Comparison of ENCODE assay signal across 19 cellular contexts in the genomic region with DNA sequence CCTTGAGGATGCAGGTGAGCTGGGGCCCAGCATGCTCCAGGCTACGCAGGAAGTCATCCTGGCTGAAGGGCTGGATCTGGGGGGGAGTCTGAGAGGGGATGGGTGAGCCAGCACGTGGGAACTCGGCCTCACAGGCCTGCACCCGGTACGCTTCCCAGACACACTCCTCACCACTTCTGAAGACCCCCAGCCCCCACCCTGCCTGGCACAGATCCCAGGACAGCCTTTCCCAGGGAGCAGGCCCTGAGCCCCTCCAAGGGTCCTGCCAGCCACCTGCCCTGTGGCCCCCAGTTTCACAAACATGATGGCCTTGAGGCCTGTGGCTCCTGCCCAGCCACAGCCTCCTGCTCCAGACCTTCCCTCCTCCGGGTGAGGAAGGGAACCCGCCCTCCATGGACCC. TPM values are rescaled to one million over a fixed set of nuclear protein-coding genes. Genes with fewer than 3 reads are reported as not detected.
DNase-seq lines count a peak whose midpoint lies in the region; ATAC-seq, FAIRE-seq and TF ChIP-seq lines count a peak whose summit lies in the region.
"Had no signal": no experiment of that assay in that cellular context is flagged by ENCODE, and none has a peak within 500 bp of the region (broad histone marks: within the 10 kb centered on the region; RNA-seq: fewer than 3 reads in every experiment).

No MANE protein-coding gene starts in this region.

- no peak overlapping the region for H2BK5ac ChIP-seq in H1 (ENCODE audit: low read depth, low read length)

- POLR2A ChIA-PET in H1 (lab: Charles Lee; ENCODE audit: partially characterized antibody) = interaction anchor here (1.3 kb wide), 1 partner anchor 20 kb away, joined by 3 read pairs; no protein-coding TSS in a partner anchor

- no peak overlapping the region for H4K5ac ChIP-seq in H1 (ENCODE audit: insufficient read length, low read depth, low read length)

- H3K27ac ChIP-seq in BLaER1 = peak overlapping the region; percentile 77
- H3K27ac ChIP-seq in H1 (ENCODE audit: low read depth, low read length) = no peak overlapping the region
- H3K27ac ChIP-seq in osteoblast (ENCODE audit: low read depth, low read length) = no peak overlapping the region
- H3K27ac ChIP-seq: A549 had no signal

- peaks cover 19% of the 10 kb centered on the region; the same call in 1 of the 2 replicates for H4K20me1 ChIP-seq in BLaER1
- no peaks in the 10 kb centered on the region for H4K20me1 ChIP-seq in H1 (replicated peaks in 1 of 2; ENCODE audit: control insufficient read depth in 1 of 2, insufficient read depth in 2 of 2, low read length in 2 of 2)
- H4K20me1 ChIP-seq in osteoblast (ENCODE audit: insufficient read depth, low read length) = no peaks in the 10 kb centered on the region

- H3K4ac ChIP-seq in H1 (replicated peaks; ENCODE audit: insufficient read length, low read depth, low read length) = no peak overlapping the region

- H2AFZ ChIP-seq in H1 (ENCODE audit: low read length) (no peak overlapping the region), osteoblast (ENCODE audit: low read length) (no peak overlapping the region)

- no peak overlapping the region for H3K4me3 Mint-ChIP-seq in T-helper 17 cell

- no peak overlapping the region for H2BK120ac ChIP-seq in H1 (replicated peaks; ENCODE audit: low read depth, low read length)

- no peak overlapping the region for H3K56ac ChIP-seq in H1 (replicated peaks; ENCODE audit: insufficient read length, low read depth, low read length)

- TF ChIP-seq RAD21 in H1 (IDR thresholded peaks at IDR 0.05 in 1 of 2, conservative IDR thresholded peaks at IDR 0.05 in 1 of 2; ENCODE audit: low read depth in 2 of 2, low read length in 2 of 2) = no peak

- no peak overlapping the region for H3K27ac Mint-ChIP-seq in T-helper 17 cell

- H4K8ac ChIP-seq in H1 (ENCODE audit: extremely low read depth, insufficient read depth, low read length) = peak overlapping the region; percentile 51; the same call in 1 of the 2 replicates

- H3K4me1 ChIP-seq in BLaER1 (peaks cover 96% of the 10 kb centered on the region), H1 (replicated peaks in 1 of 4; ENCODE audit: control insufficient read depth in 3 of 4, insufficient read depth in 4 of 4, low read length in 3 of 4) (peaks cover 0 to 13% (median 8%) of the 10 kb centered on the region in 4 experiments; a peak in 3 of 7 replicates), osteoblast (ENCODE audit: insufficient read depth, low read length) (peaks cover 16% of the 10 kb centered on the region)

- no peak for FAIRE-seq in H1 (lab: Jason Lieb, UNC)
- FAIRE-seq: A549 had no signal

- H2BK12ac ChIP-seq in H1 (ENCODE audit: low read depth, low read length) = no peak overlapping the region

- peaks cover 10% of the 10 kb centered on the region for H3K4me1 Mint-ChIP-seq in T-helper 17 cell

- H3K18ac ChIP-seq in H1 (ENCODE audit: extremely low read depth, low read length) = no peak overlapping the region

- no peak overlapping the region for H3K14ac ChIP-seq in H1 (ENCODE audit: insufficient read length)

- H2BK15ac ChIP-seq in H1 (ENCODE audit: low read length) = no peak overlapping the region

- H2BK20ac ChIP-seq in H1 (ENCODE audit: low read length) = no peak overlapping the region

- no peak overlapping the region for H2AK5ac ChIP-seq in H1 (ENCODE audit: low read depth, low read length)

- H3K23me2 ChIP-seq in H1 (ENCODE audit: low read depth, low read length) = no peaks in the 10 kb centered on the region; the same call in 1 of the 2 replicates

- ATAC-seq in GM19452 (IDR thresholded peaks at IDR 0.05; ENCODE audit: unreplicated experiment) (no peak), GM21717 (IDR thresholded peaks at IDR 0.05; ENCODE audit: unreplicated experiment) (no peak), T-helper 17 cell (no peak)
- ATAC-seq: A549 had no signal

- peak overlapping the region; percentile 61; the same call in 1 of the 2 replicates for H3K9ac ChIP-seq in BLaER1
- no peak overlapping the region for H3K9ac ChIP-seq in H1 (replicated peaks in 1 of 4; ENCODE audit: extremely low read depth in 1 of 4, low read depth in 3 of 4, low read length in 3 of 4)

- H3K23ac ChIP-seq in H1 (ENCODE audit: insufficient read length) = no peak overlapping the region

- H3K4me2 ChIP-seq in BLaER1 (peak overlapping the region; percentile 100), H1 (ENCODE audit: insufficient read depth in 1 of 2, low read depth in 2 of 2, low read length in 2 of 2) (no peak overlapping the region), osteoblast (ENCODE audit: insufficient read depth, low read length) (no peak overlapping the region)
- H3K4me2 ChIP-seq: A549 had no signal

- H3K4me3 ChIP-seq in BLaER1 (peak overlapping the region; percentile 51), GM06990 (replicated peaks; ENCODE audit: low read depth, low read length) (peak overlapping the region; percentile 27), H1 (ENCODE audit: extremely low read depth in 1 of 4, insufficient read depth in 2 of 4, low read depth in 3 of 4, low read length in 4 of 4) (no peak overlapping the region), osteoblast (ENCODE audit: insufficient read depth, low read length) (no peak overlapping the region)
- H3K4me3 ChIP-seq: A549, MG63 had no signal

- H3K9me3 ChIP-seq in BLaER1 (no peaks in the 10 kb centered on the region), H1 (ENCODE audit: insufficient read depth in 2 of 2, low read depth in 1 of 2, low read length in 1 of 2) (no peaks in the 10 kb centered on the region; a peak in 1 of 4 replicates), osteoblast (ENCODE audit: low read depth, low read length) (no peaks in the 10 kb centered on the region), T-helper 17 cell (ENCODE audit: control insufficient read depth, low read length, poor library complexity, severe bottlenecking) (no peaks in the 10 kb centered on the region)
- H3K9me3 ChIP-seq: A549, MG63 had no signal

- TF ChIP-seq POLR2A in H1 (IDR thresholded peaks at IDR 0.05; ENCODE audit: control extremely low read depth in 1 of 2, low read depth in 2 of 2, low read length in 2 of 2) = no peak

- no peaks in the 10 kb centered on the region for H3K79me2 ChIP-seq in H1 (ENCODE audit: control insufficient read depth in 1 of 2, insufficient read depth in 2 of 2, low read length in 2 of 2)
- no peaks in the 10 kb centered on the region for H3K79me2 ChIP-seq in osteoblast (ENCODE audit: insufficient read depth, low read length)

- H3K36me3 ChIP-seq in BLaER1 = no peaks in the 10 kb centered on the region
- H3K36me3 ChIP-seq in GM06990 (ENCODE audit: control insufficient read depth, insufficient read depth, low read length) = peaks cover 2% of the 10 kb centered on the region
- H3K36me3 ChIP-seq in H1 (ENCODE audit: control insufficient read depth in 2 of 4, insufficient read depth in 4 of 4, low read length in 3 of 4) = no peaks in the 10 kb centered on the region
- H3K36me3 ChIP-seq in osteoblast (ENCODE audit: insufficient read depth, low read length) = no peaks in the 10 kb centered on the region
- H3K36me3 ChIP-seq: MG63 had no signal

- DNase-seq in GM06990 (ENCODE audit: extremely low read depth, insufficient read length) (peak; percentile 5), H1 (ENCODE audit: low read depth in 1 of 2, low spot score in 2 of 2) (no peak), osteoblast (ENCODE audit: insufficient read length, low spot score, missing footprints) (peak; percentile 36), T-helper 17 cell (no peak)
- DNase-seq: AML-193; CD4-positive, CD25-positive, alpha-beta regulatory T cell; IMR-90; KG1; MG63; NCI-H1105 treated with DMSO at 0.1 percent for 48 hours; NCI-H2029 treated with DMSO at 0.1 percent for 48 hours; NCI-H446 treated with DMSO at 0.1 percent for 48 hours; NCI-H526; NCI-H82; SHP77 had no signal

- H4K91ac ChIP-seq in H1 (replicated peaks; ENCODE audit: insufficient read length, low read length) = no peak overlapping the region

- TF ChIP-seq CTCF in GM06990 (IDR thresholded peaks at IDR 0.05; ENCODE audit: insufficient read depth, low read length, poor library complexity, severe bottlenecking) (no peak), H1 (IDR thresholded peaks at IDR 0.05; ENCODE audit: control extremely low read depth in 1 of 3, insufficient read depth in 1 of 3, low read depth in 1 of 3, low read length in 3 of 3) (no peak), osteoblast (IDR thresholded peaks at IDR 0.05; ENCODE audit: extremely low read depth, low read depth, low read length) (no peak)

- CTCF ChIA-PET in H1 (lab: Charles Lee; ENCODE audit: partially characterized antibody) = interaction anchor here (0.6 to 1.7 kb wide), 5 partner anchors 9 to 307 kb away, joined by 3 to 6 read pairs (median 4); no protein-coding TSS in a partner anchor

- no peaks in the 10 kb centered on the region for H3K27me3 Mint-ChIP-seq in T-helper 17 cell

- 84% methylated on average over 5 of the region's 7 CpGs; no CpG with 5 or more reads in 1 of the 2 experiments for WGBS in H1 (ENCODE audit: extremely low coverage in 1 of 2, insufficient coverage in 1 of 2, insufficient read length in 1 of 2, insufficient replicate concordance in 2 of 2, low coverage in 1 of 2, low lambda C conversion rate in 2 of 2, missing lambda C conversion rate in 1 of 2), 2 experiments

- H3K27me3 ChIP-seq in BLaER1 (no peaks in the 10 kb centered on the region), GM06990 (replicated peaks; ENCODE audit: control insufficient read depth, insufficient read depth, low read length) (no peaks in the 10 kb centered on the region), H1 (replicated peaks in 1 of 4; ENCODE audit: control insufficient read depth in 3 of 4, extremely low read depth in 1 of 4, insufficient read depth in 3 of 4, low read length in 3 of 4) (no peaks in the 10 kb centered on the region; a peak in 1 of 7 replicates), osteoblast (ENCODE audit: insufficient read depth, low read length) (no peaks in the 10 kb centered on the region)
- H3K27me3 ChIP-seq: MG63 had no signal

- H3K79me1 ChIP-seq in H1 (ENCODE audit: low read depth, low read length) = no peaks in the 10 kb centered on the region

- no peaks in the 10 kb centered on the region for H3K36me3 Mint-ChIP-seq in T-helper 17 cell (ENCODE audit: low read depth)
- H3K36me3 Mint-ChIP-seq: CD4-positive, CD25-positive, alpha-beta regulatory T cell had no signal

- TF ChIP-seq EP300 in H1 (IDR thresholded peaks at IDR 0.05; ENCODE audit: borderline replicate concordance in 1 of 2, low read depth in 2 of 2, low read length in 2 of 2) = no peak

RNA-seq across cellular contexts. Expression of gene PLXNB2, which starts 5.6 kb away (rescaled TPM):
- 92.8 and 106 TPM in 2 replicates for total RNA-seq in H1 (2021; fragmentation: NEBNext Ultra II Directional; extraction: Animal tissue kit (Norgen Biotek cat#: 25700))
- 58.3 and 83.3 TPM in 2 replicates for polyA plus RNA-seq in H1 (2011; rRNA removed)
- polyA plus RNA-seq in H1 (2011; cell fraction: cytosol; rRNA removed) = 58.5 TPM
- 226 TPM for polyA plus RNA-seq in H1 (2011; cell fraction: nucleus; rRNA removed)
- 63.1 to 97.9 TPM (median 90.3 TPM) in 4 replicates for polyA plus RNA-seq in H1 (2012, experiment 1 of 2)
- polyA plus RNA-seq in H1 (2012, experiment 2 of 2) = 97.7 TPM
- 115 TPM for polyA plus RNA-seq in H1 (2013, experiment 1 of 2)
- 92.5 TPM for polyA plus RNA-seq in H1 (2013, experiment 2 of 2)
- 71.0 and 71.3 TPM in 2 replicates for polyA minus RNA-seq in H1 (2011; rRNA and poly(A)+ RNA removed)
- polyA minus RNA-seq in H1 (2011; cell fraction: cytosol; rRNA and poly(A)+ RNA removed) = 70.6 TPM
- 62.9 TPM for polyA minus RNA-seq in H1 (2011; cell fraction: nucleus; rRNA and poly(A)+ RNA removed)
- 166 and 209 TPM in 2 replicates for total RNA-seq in osteoblast
- 1 to 10 TPM; 3.0 to 7.6 TPM for total RNA-seq in T-helper 17 cell

RNA-seq across cellular contexts. Expression of gene DENND6B, which starts 13.8 kb away (rescaled TPM):
- total RNA-seq in H1 (2021; fragmentation: NEBNext Ultra II Directional; extraction: Animal tissue kit (Norgen Biotek cat#: 25700)) = 1.1 TPM in 2 replicates
- 1.9 and 3.6 TPM in 2 replicates for polyA plus RNA-seq in H1 (2011; rRNA removed)
- 2.0 TPM for polyA plus RNA-seq in H1 (2011; cell fraction: cytosol; rRNA removed)
- 13.0 TPM for polyA plus RNA-seq in H1 (2011; cell fraction: nucleus; rRNA removed)
- 0.58 to 2.1 TPM (median 1.6 TPM) in 4 replicates for polyA plus RNA-seq in H1 (2012, experiment 1 of 2)
- polyA plus RNA-seq in H1 (2012, experiment 2 of 2) = 0.84 TPM
- 0.75 TPM for polyA plus RNA-seq in H1 (2013, experiment 1 of 2)
- 0.75 TPM for polyA plus RNA-seq in H1 (2013, experiment 2 of 2)
- 0.32 and 0.50 TPM in 2 replicates for polyA minus RNA-seq in H1 (2011; rRNA and poly(A)+ RNA removed)
- polyA minus RNA-seq in H1 (2011; cell fraction: cytosol; rRNA and poly(A)+ RNA removed) = 1.2 TPM
- polyA minus RNA-seq in H1 (2011; cell fraction: nucleus; rRNA and poly(A)+ RNA removed) = 1.4 TPM
- total RNA-seq in osteoblast = 5.9 and 6.5 TPM in 2 replicates
- 1 to 10 TPM; 1.8 to 2.2 TPM for total RNA-seq in T-helper 17 cell

RNA-seq across cellular contexts. Expression of gene PPP6R2, which starts 30.1 kb away (rescaled TPM):
- 32.2 and 32.3 TPM in 2 replicates for total RNA-seq in H1 (2021; fragmentation: NEBNext Ultra II Directional; extraction: Animal tissue kit (Norgen Biotek cat#: 25700))
- polyA plus RNA-seq in H1 (2011; rRNA removed) = 25.0 and 33.1 TPM in 2 replicates
- 34.4 TPM for polyA plus RNA-seq in H1 (2011; cell fraction: cytosol; rRNA removed)
- polyA plus RNA-seq in H1 (2011; cell fraction: nucleus; rRNA removed) = 140 TPM
- polyA plus RNA-seq in H1 (2012, experiment 1 of 2) = 24.5 to 41.1 TPM (median 35.3 TPM) in 4 replicates
- 25.1 TPM for polyA plus RNA-seq in H1 (2012, experiment 2 of 2)
- 17.9 TPM for polyA plus RNA-seq in H1 (2013, experiment 1 of 2)
- 16.7 TPM for polyA plus RNA-seq in H1 (2013, experiment 2 of 2)
- 30.2 and 31.7 TPM in 2 replicates for polyA minus RNA-seq in H1 (2011; rRNA and poly(A)+ RNA removed)
- polyA minus RNA-seq in H1 (2011; cell fraction: cytosol; rRNA and poly(A)+ RNA removed) = 23.9 TPM
- 34.9 TPM for polyA minus RNA-seq in H1 (2011; cell fraction: nucleus; rRNA and poly(A)+ RNA removed)
- total RNA-seq in osteoblast (51.0 and 61.2 TPM in 2 replicates), T-helper 17 cell (10 to 100 TPM; 62.1 to 63.7 TPM)

RNA-seq across cellular contexts. Expression of gene MAPK11, which starts 42.8 kb away (rescaled TPM):
- total RNA-seq in H1 (2021; fragmentation: NEBNext Ultra II Directional; extraction: Animal tissue kit (Norgen Biotek cat#: 25700)) = 1.5 TPM in 2 replicates
- 0.70 and 1.5 TPM in 2 replicates for polyA plus RNA-seq in H1 (2011; rRNA removed)
- polyA plus RNA-seq in H1 (2011; cell fraction: cytosol; rRNA removed) = 1.1 TPM
- polyA plus RNA-seq in H1 (2011; cell fraction: nucleus; rRNA removed) = 4.6 TPM
- 0.36 to 1.7 TPM (median 1.1 TPM) in 4 replicates for polyA plus RNA-seq in H1 (2012, experiment 1 of 2)
- 0.45 TPM for polyA plus RNA-seq in H1 (2012, experiment 2 of 2)
- polyA plus RNA-seq in H1 (2013, experiment 1 of 2) = 0.87 TPM
- 0.96 TPM for polyA plus RNA-seq in H1 (2013, experiment 2 of 2)
- polyA minus RNA-seq in H1 (2011; rRNA and poly(A)+ RNA removed) = 0.57 and 0.68 TPM in 2 replicates
- polyA minus RNA-seq in H1 (2011; cell fraction: cytosol; rRNA and poly(A)+ RNA removed) = not detected
- polyA minus RNA-seq in H1 (2011; cell fraction: nucleus; rRNA and poly(A)+ RNA removed) = 1.00 TPM
- total RNA-seq in osteoblast = 2.9 and 6.2 TPM in 2 replicates
- 10 to 100 TPM; 13.2 to 14.4 TPM for total RNA-seq in T-helper 17 cell

RNA-seq across cellular contexts. Expression of gene MAPK12, which starts 51.5 kb away (rescaled TPM):
- total RNA-seq in H1 (2021; fragmentation: NEBNext Ultra II Directional; extraction: Animal tissue kit (Norgen Biotek cat#: 25700)) = 15.6 and 20.3 TPM in 2 replicates
- 17.3 and 25.9 TPM in 2 replicates for polyA plus RNA-seq in H1 (2011; rRNA removed)
- 24.5 TPM for polyA plus RNA-seq in H1 (2011; cell fraction: cytosol; rRNA removed)
- polyA plus RNA-seq in H1 (2011; cell fraction: nucleus; rRNA removed) = 83.3 TPM
- polyA plus RNA-seq in H1 (2012, experiment 1 of 2) = 13.2 to 20.0 TPM (median 18.2 TPM) in 4 replicates
- polyA plus RNA-seq in H1 (2012, experiment 2 of 2) = 15.2 TPM
- 14.5 TPM for polyA plus RNA-seq in H1 (2013, experiment 1 of 2)
- polyA plus RNA-seq in H1 (2013, experiment 2 of 2) = 11.9 TPM
- polyA minus RNA-seq in H1 (2011; rRNA and poly(A)+ RNA removed) = 8.8 and 9.6 TPM in 2 replicates
- 11.2 TPM for polyA minus RNA-seq in H1 (2011; cell fraction: cytosol; rRNA and poly(A)+ RNA removed)
- 19.5 TPM for polyA minus RNA-seq in H1 (2011; cell fraction: nucleus; rRNA and poly(A)+ RNA removed)
- total RNA-seq in osteoblast = 24.8 and 34.0 TPM in 2 replicates
- total RNA-seq in T-helper 17 cell = 1 to 10 TPM; 1.7 to 1.9 TPM

Comparison
In these comparisons a context has a peak if more than half of its experiments do, and no peak if none do; other contexts are left out.
1. H3K4me3 ChIP-seq: peak in BLaER1 (single experiment) and GM06990 (single experiment); none in H1 (0 of 4) and osteoblast (single experiment).
2. DNase-seq: peak in GM06990 (single experiment) and osteoblast (single experiment); none in H1 (0 of 2) and T-helper 17 cell (0 of 3).
3. RNA of gene PLXNB2, which starts 5.6 kb away (total RNA-seq): 166 to 209 TPM in osteoblast and 92.8 to 106 TPM in H1; 3.0 to 7.6 TPM in T-helper 17 cell; every median in the first group is over 10 times any median in the second.